37 cellular contexts compared by ENCODE assay signal in genomic region chr16:87958632-87959031, GRCh38. TPM values are rescaled to one million over a fixed set of nuclear protein-coding genes. Genes with fewer than 3 reads are reported as not detected.
DNase-seq lines count a peak whose midpoint lies in the region; ATAC-seq and TF ChIP-seq lines count a peak whose summit lies in the region.
"Had no signal": no experiment of that assay in that cellular context is flagged by ENCODE, and none has a peak within 500 bp of the region (broad histone marks: within the 10 kb centered on the region; RNA-seq: fewer than 3 reads in every experiment).

No MANE protein-coding gene starts in this region.

- H3K36me3 Mint-ChIP-seq in activated naive CD4-positive, alpha-beta T cell treated with anti-CD3 and anti-CD28 coated beads, Interleukin-2, amount 50 U/mL, for 24 hours = peaks cover 21% of the 10 kb centered on the region
- peaks cover 14% of the 10 kb centered on the region for H3K36me3 Mint-ChIP-seq in brain
- H3K36me3 Mint-ChIP-seq in stimulated activated naive B cell treated with anti-CD40 and anti-IgM and Interleukin-4, amounts not matched to agents 10 μg/mL and 1 μg/mL and 100 μg/mL, for 72 hours = peaks cover 27 to 50% of the 10 kb centered on the region in 2 donors

- H3K27me3 Mint-ChIP-seq in activated naive CD4-positive, alpha-beta T cell treated with anti-CD3 and anti-CD28 coated beads, Interleukin-2, amount 50 U/mL, for 24 hours = no peaks in the 10 kb centered on the region
- H3K27me3 Mint-ChIP-seq in brain = no peaks in the 10 kb centered on the region
- no peaks in the 10 kb centered on the region for H3K27me3 Mint-ChIP-seq in stimulated activated naive B cell treated with anti-CD40 and anti-IgM and Interleukin-4, amounts not matched to agents 10 μg/mL and 1 μg/mL and 100 μg/mL, for 72 hours
- H3K27me3 Mint-ChIP-seq: activated CD4-positive, alpha-beta memory T cell treated with anti-CD3 and anti-CD28 coated beads, Interleukin-2, amount 10 ng/mL, durations not matched to agents 7 days and 5 days; naive thymus-derived CD8-positive, alpha-beta T cell had no signal

- H3K4me2 ChIP-seq in osteoblast (ENCODE audit: insufficient read depth, low read length) = no peak overlapping the region
- H3K4me2 ChIP-seq: PC-9 had no signal

- H3K4me3 ChIP-seq in osteoblast (ENCODE audit: insufficient read depth, low read length) = no peak overlapping the region
- H3K4me3 ChIP-seq: GM23248, ovary, PC-9, upper lobe of left lung had no signal

- H3K4me1 Mint-ChIP-seq in activated naive CD4-positive, alpha-beta T cell treated with anti-CD3 and anti-CD28 coated beads, Interleukin-2, amount 50 U/mL, for 24 hours = peaks cover 96% of the 10 kb centered on the region
- peaks cover 81% of the 10 kb centered on the region for H3K4me1 Mint-ChIP-seq in brain
- peaks cover 71 to 94% of the 10 kb centered on the region in 2 donors for H3K4me1 Mint-ChIP-seq in stimulated activated naive B cell treated with anti-CD40 and anti-IgM and Interleukin-4, amounts not matched to agents 10 μg/mL and 1 μg/mL and 100 μg/mL, for 72 hours

- peak overlapping the region; percentile 34 for H3K4me3 Mint-ChIP-seq in activated naive CD4-positive, alpha-beta T cell treated with anti-CD3 and anti-CD28 coated beads, Interleukin-2, amount 50 U/mL, for 24 hours
- no peak overlapping the region for H3K4me3 Mint-ChIP-seq in brain
- H3K4me3 Mint-ChIP-seq in stimulated activated naive B cell treated with anti-CD40 and anti-IgM and Interleukin-4, amounts not matched to agents 10 μg/mL and 1 μg/mL and 100 μg/mL, for 72 hours = peak overlapping the region; percentile 83 to 91

- H3K27ac ChIP-seq in osteoblast (ENCODE audit: low read depth, low read length) = no peak overlapping the region
- H3K27ac ChIP-seq: C4-2B, GM23248, ovary, PC-9 had no signal

- no peaks in the 10 kb centered on the region for H3K36me3 ChIP-seq in osteoblast (ENCODE audit: insufficient read depth, low read length)
- H3K36me3 ChIP-seq: ovary had no signal

- ATAC-seq in stimulated activated naive B cell treated with anti-CD40 and anti-IgM and Interleukin-4, amounts not matched to agents 10 μg/mL and 1 μg/mL and 100 μg/mL, for 72 hours (replicated peaks) = no peak
- ATAC-seq: GM12878; HepG2; left ventricle myocardium superior; naive thymus-derived CD8-positive, alpha-beta T cell had no signal

- no peak for DNase-seq in activated naive CD4-positive, alpha-beta T cell treated with anti-CD3 and anti-CD28 coated beads, Interleukin-2, amount 50 U/mL, for 16 hours
- DNase-seq in NCI-H82 (lab: John Stamatoyannopoulos, UW) = peak; percentile 77
- no peak for DNase-seq in stimulated activated naive B cell treated with anti-CD40 and anti-IgM and Interleukin-4, amounts not matched to agents 10 μg/mL and 1 μg/mL and 100 μg/mL, for 72 hours
- DNase-seq in LoVo (ENCODE audit: low spot score) = no peak
- DNase-seq in superior temporal gyrus (ENCODE audit: extremely low spot score) = no peak
- no peak for DNase-seq in osteoblast (ENCODE audit: insufficient read length, low spot score, missing footprints)
- DNase-seq: ACHN; activated CD4-positive, alpha-beta memory T cell treated with anti-CD3 and anti-CD28 coated beads, Interleukin-2, amount 10 ng/mL, durations not matched to agents 7 days and 5 days; activated CD4-positive, CD25-positive, alpha-beta regulatory T cell; activated gamma-delta T cell treated with Interleukin-2 at 50 U/mL for 16 hours; amygdala; effector CD8-positive, alpha-beta T cell; EL; GM23248; Kasumi-1; left ventricle myocardium superior; naive thymus-derived CD8-positive, alpha-beta T cell; NCI-H1694 treated with DMSO at 0.1 percent for 48 hours; NCI-H2171 treated with DMSO at 0.1 percent for 48 hours; NK-92 treated with Interleukin-12 subunit alpha and Interleukin-12 subunit beta, amount 100 ng/mL, for 24 hours; ovary; SHP77 treated with DMSO at 0.1 percent for 48 hours; T1000; upper lobe of left lung had no signal

- peaks cover 95% of the 10 kb centered on the region for H3K79me2 ChIP-seq in osteoblast (ENCODE audit: insufficient read depth, low read length)

- H3K9me3 ChIP-seq in osteoblast (ENCODE audit: low read depth, low read length) = no peaks in the 10 kb centered on the region
- H3K9me3 ChIP-seq: ovary, upper lobe of left lung had no signal

- H3K4me1 ChIP-seq in osteoblast (ENCODE audit: insufficient read depth, low read length) = peaks cover 32% of the 10 kb centered on the region

- H3K27ac Mint-ChIP-seq in activated naive CD4-positive, alpha-beta T cell treated with anti-CD3 and anti-CD28 coated beads, Interleukin-2, amount 50 U/mL, for 24 hours = peak overlapping the region; percentile 70
- peak overlapping the region in 4 of 5 experiments; percentile 48 to 82 (median 60) for H3K27ac Mint-ChIP-seq in brain
- peak overlapping the region; percentile 98 for H3K27ac Mint-ChIP-seq in stimulated activated naive B cell treated with anti-CD40 and anti-IgM and Interleukin-4, amounts not matched to agents 10 μg/mL and 1 μg/mL and 100 μg/mL, for 72 hours

- TF ChIP-seq CTCF in brain (conservative IDR thresholded peaks at IDR 0.05) (no peak), osteoblast (IDR thresholded peaks at IDR 0.05; ENCODE audit: extremely low read depth, low read depth, low read length) (no peak)

- peaks cover 13% of the 10 kb centered on the region for H4K20me1 ChIP-seq in osteoblast (ENCODE audit: insufficient read depth, low read length)

- no peaks in the 10 kb centered on the region for H3K9me3 Mint-ChIP-seq in activated naive CD4-positive, alpha-beta T cell treated with anti-CD3 and anti-CD28 coated beads, Interleukin-2, amount 50 U/mL, for 24 hours
- H3K9me3 Mint-ChIP-seq in brain = no peaks in the 10 kb centered on the region
- H3K9me3 Mint-ChIP-seq in stimulated activated naive B cell treated with anti-CD40 and anti-IgM and Interleukin-4, amounts not matched to agents 10 μg/mL and 1 μg/mL and 100 μg/mL, for 72 hours = no peaks in the 10 kb centered on the region
- H3K9me3 Mint-ChIP-seq: activated CD4-positive, alpha-beta memory T cell treated with anti-CD3 and anti-CD28 coated beads, Interleukin-2, amount 10 ng/mL, durations not matched to agents 7 days and 5 days; mesothelial cell of epicardium; naive thymus-derived CD8-positive, alpha-beta T cell had no signal

- no peaks in the 10 kb centered on the region for H3K27me3 ChIP-seq in osteoblast (ENCODE audit: insufficient read depth, low read length)
- H3K27me3 ChIP-seq: ovary, upper lobe of left lung had no signal

- H2AFZ ChIP-seq in osteoblast (ENCODE audit: low read length) = no peak overlapping the region
- H2AFZ ChIP-seq: GM23248, PC-9 had no signal

RNA-seq across cellular contexts. Expression of gene BANP, which starts 7.4 kb away (rescaled TPM):
- polyA plus RNA-seq in brain (ENCODE audit: insufficient read depth, low read depth, low replicate concordance) = 27.1 TPM
- 20.3 and 23.5 TPM in 2 replicates for total RNA-seq in osteoblast

RNA-seq across cellular contexts. Expression of gene CA5A, which starts 22.3 kb away (rescaled TPM):
- 0.54 TPM for polyA plus RNA-seq in brain (ENCODE audit: insufficient read depth, low read depth, low replicate concordance)
- not detected in 2 replicates for total RNA-seq in osteoblast
- total RNA-seq: activated CD4-positive, alpha-beta memory T cell treated with anti-CD3 and anti-CD28 coated beads, Interleukin-2, amount 10 ng/mL, durations not matched to agents 7 days and 5 days; bronchial epithelial cell; epithelial cell of proximal tubule; GM12878; GM23248; left ventricle myocardium superior; mesothelial cell of epicardium; naive thymus-derived CD8-positive, alpha-beta T cell; ovary; renal cortical epithelial cell; skeletal muscle tissue; subcutaneous adipose tissue had no signal
- polyA plus RNA-seq: GM12878; GM23248; keratinocyte; naive thymus-derived CD8-positive, alpha-beta T cell had no signal

Comparison
In these comparisons a context has a peak if more than half of its experiments do, and no peak if none do; other contexts are left out.
1. H3K4me3 Mint-ChIP-seq: peak in activated naive CD4-positive, alpha-beta T cell treated with anti-CD3 and anti-CD28 coated beads, Interleukin-2, amount 50 U/mL, for 24 hours (single experiment) and stimulated activated naive B cell treated with anti-CD40 and anti-IgM and Interleukin-4, amounts not matched to agents 10 μg/mL and 1 μg/mL and 100 μg/mL, for 72 hours (2 of 2); none in brain (0 of 5).
2. Peak in every context shown above with its lines, with median percentiles within 50 percentile points of each other: H3K27ac Mint-ChIP-seq.